18 cellular contexts compared by ENCODE assay signal in genomic region chr1:44101356-44101755, GRCh38. TPM values are rescaled to one million over a fixed set of nuclear protein-coding genes. Genes with fewer than 3 reads are reported as not detected.
A peak's percentile ranks its signal among the peaks of the same experiment; 100 is the strongest.
DNase-seq lines count a peak whose midpoint lies in the region; ATAC-seq, FAIRE-seq and TF ChIP-seq lines count a peak whose summit lies in the region.
"Had no signal": no experiment of that assay in that cellular context is flagged by ENCODE, and none has a peak within 500 bp of the region (broad histone marks: within the 10 kb centered on the region; RNA-seq: fewer than 3 reads in every experiment).

No MANE protein-coding gene starts in this region.

- intact Hi-C loops in HepG2 (cut with micrococcal nuclease; ENCODE audit: unreplicated experiment) = no loop called here
- intact Hi-C loops in right lobe of liver (cut with DNase I) = no loop called here

- no TSS peak for BruUV-seq in HepG2 (replicated peaks; lab: Mats Ljungman, UMichigan)

- H3K36me3 Mint-ChIP-seq in astrocyte (ENCODE audit: low read depth, unreplicated experiment) = peaks cover 2% of the 10 kb centered on the region
- H3K36me3 Mint-ChIP-seq: CD4-positive, CD25-positive, alpha-beta regulatory T cell had no signal

- DNase-seq in HepG2 (ENCODE audit: low spot score) = no peak
- no peak for DNase-seq in right lobe of liver
- peak; percentile 45 for DNase-seq in astrocyte (ENCODE audit: low read depth)
- DNase-seq in fibroblast of peridontal ligament (ENCODE audit: extremely low read depth) = peak; percentile 30
- no peak for DNase-seq in DMS 273 treated with DMSO at 0.1 percent for 48 hours (lab: John Stamatoyannopoulos, UW)
- DNase-seq in KG1 (lab: John Stamatoyannopoulos, UW) = no peak
- no peak for DNase-seq in NCI-H2227 treated with DMSO at 0.1 percent for 48 hours (lab: John Stamatoyannopoulos, UW)
- DNase-seq: CD4-positive, CD25-positive, alpha-beta regulatory T cell; KBM-7 had no signal

- no peak overlapping the region for H3K4me3 ChIP-seq in HepG2 (replicated peaks in 1 of 3; ENCODE audit: insufficient read depth in 1 of 3, low read depth in 2 of 3, low read length in 3 of 3)
- H3K4me3 ChIP-seq in right lobe of liver = no peak overlapping the region
- H3K4me3 ChIP-seq in astrocyte (ENCODE audit: insufficient read depth, low read depth, low read length) = no peak overlapping the region
- H3K4me3 ChIP-seq: BLaER1 treated with 17β-estradiol and CSF1 and Interleukin-3, amounts not matched to agents 10 nM and 100 nM; HAP-1 had no signal

- FAIRE-seq in HepG2 (lab: Jason Lieb, UNC) (no peak), astrocyte (lab: Jason Lieb, UNC) (no peak)
- FAIRE-seq: G401.6, GM12892, H1, HTR-8/SVneo had no signal

- POLR2A ChIA-PET in HepG2 (lab: Yijun Ruan, JAX) = no interaction called here

- H3K27ac ChIP-seq in HepG2 (ENCODE audit: extremely low read length, insufficient read depth, low read length) (no peak overlapping the region), right lobe of liver (no peak overlapping the region), astrocyte (ENCODE audit: low read depth, low read length) (no peak overlapping the region)
- H3K27ac ChIP-seq: 22Rv1; BLaER1 treated with 17β-estradiol and CSF1 and Interleukin-3, amounts not matched to agents 10 nM and 100 nM had no signal

- H3K9ac ChIP-seq in HepG2 (ENCODE audit: insufficient read depth, low read depth, low read length) (no peak overlapping the region), astrocyte (ENCODE audit: low read length) (no peak overlapping the region)
- H3K9ac ChIP-seq: BLaER1 treated with 17β-estradiol and CSF1 and Interleukin-3, amounts not matched to agents 10 nM and 100 nM had no signal

- H3K4me1 Mint-ChIP-seq in astrocyte (ENCODE audit: low read depth, unreplicated experiment) = no peaks in the 10 kb centered on the region
- H3K4me1 Mint-ChIP-seq: CD4-positive, CD25-positive, alpha-beta regulatory T cell had no signal

- CTCF ChIA-PET in HepG2 (lab: Yijun Ruan, JAX; ENCODE audit: low intra/inter-chr PET ratio, low total read pairs) = no interaction called here

- H2AFZ ChIP-seq in HepG2 (ENCODE audit: low read length) (no peak overlapping the region), astrocyte (ENCODE audit: low read depth, low read length) (no peak overlapping the region)

- no peaks in the 10 kb centered on the region for H3K4me1 ChIP-seq in HepG2 (ENCODE audit: insufficient read depth, low read length)
- no peaks in the 10 kb centered on the region for H3K4me1 ChIP-seq in right lobe of liver
- no peaks in the 10 kb centered on the region for H3K4me1 ChIP-seq in astrocyte (ENCODE audit: insufficient read depth, low read length)
- H3K4me1 ChIP-seq: BLaER1 treated with 17β-estradiol and CSF1 and Interleukin-3, amounts not matched to agents 10 nM and 100 nM; HAP-1 had no signal

- 6% methylated on average over 7 of the region's 7 CpGs for WGBS in HepG2 (ENCODE audit: low lambda C conversion rate)
- 66% methylated on average over 7 of the region's 7 CpGs for WGBS in right lobe of liver (ENCODE audit: insufficient coverage, low coverage, low lambda C conversion rate, missing lambda C conversion rate)

- H3K79me2 ChIP-seq in HepG2 (ENCODE audit: insufficient read depth, low read length) (no peaks in the 10 kb centered on the region), astrocyte (ENCODE audit: insufficient read depth, low read length) (no peaks in the 10 kb centered on the region)

- ATAC-seq in HepG2 (no peak), right lobe of liver (no peak), HG03565 (IDR thresholded peaks at IDR 0.05; ENCODE audit: unreplicated experiment) (no peak)

- no peak overlapping the region for H3K4me2 ChIP-seq in HepG2 (ENCODE audit: low read depth, low read length)
- H3K4me2 ChIP-seq in astrocyte (ENCODE audit: low read length) = no peak overlapping the region
- H3K4me2 ChIP-seq: BLaER1 treated with 17β-estradiol and CSF1 and Interleukin-3, amounts not matched to agents 10 nM and 100 nM had no signal

- no peak overlapping the region for H3K4me3 Mint-ChIP-seq in astrocyte (ENCODE audit: unreplicated experiment)
- H3K4me3 Mint-ChIP-seq: CD4-positive, CD25-positive, alpha-beta regulatory T cell had no signal

- TF ChIP-seq EP300 in HepG2 (IDR thresholded peaks at IDR 0.05; ENCODE audit: low read depth in 2 of 2, low read length in 2 of 2) = no peak
- no peak for TF ChIP-seq EP300 in HepG2 (CRISPR knock-in tag; IDR thresholded peaks at IDR 0.05; ENCODE audit: borderline replicate concordance)

- H3K27ac Mint-ChIP-seq in astrocyte (ENCODE audit: unreplicated experiment) = no peak overlapping the region
- H3K27ac Mint-ChIP-seq: CD4-positive, CD25-positive, alpha-beta regulatory T cell had no signal

- peaks cover 12% of the 10 kb centered on the region for H3K27me3 Mint-ChIP-seq in astrocyte (ENCODE audit: low read depth, unreplicated experiment)

- no peak for TF ChIP-seq CTCF in HepG2 (CRISPR knock-in tag; IDR thresholded peaks at IDR 0.05)
- no peak for TF ChIP-seq CTCF in right lobe of liver (IDR thresholded peaks at IDR 0.05)
- TF ChIP-seq CTCF in astrocyte (IDR thresholded peaks at IDR 0.05; ENCODE audit: insufficient read depth, low read depth, low read length) = no peak

- H3K36me3 ChIP-seq in HepG2 (replicated peaks in 1 of 2; ENCODE audit: control insufficient read depth in 1 of 2, insufficient read depth in 2 of 2, low read length in 2 of 2) (no peaks in the 10 kb centered on the region), right lobe of liver (no peaks in the 10 kb centered on the region), astrocyte (ENCODE audit: insufficient read depth, low read length) (no peaks in the 10 kb centered on the region)
- H3K36me3 ChIP-seq: BLaER1 treated with 17β-estradiol and CSF1 and Interleukin-3, amounts not matched to agents 10 nM and 100 nM; HAP-1 had no signal

- no peak for TF ChIP-seq RAD21 in HepG2 (CRISPR knock-in tag; IDR thresholded peaks at IDR 0.05)

- H3K9me3 Mint-ChIP-seq in astrocyte (ENCODE audit: unreplicated experiment) = peaks cover 16% of the 10 kb centered on the region

- H3K27me3 ChIP-seq in HepG2 (ENCODE audit: control insufficient read depth in 1 of 2, insufficient read depth in 2 of 2, low read length in 2 of 2) (peaks cover 1 to 13% of the 10 kb centered on the region in 2 experiments; a peak in 3 of 5 replicates), right lobe of liver (no peaks in the 10 kb centered on the region), astrocyte (ENCODE audit: insufficient read depth, low read length) (peaks cover 2% of the 10 kb centered on the region)
- H3K27me3 ChIP-seq: BLaER1 treated with 17β-estradiol and CSF1 and Interleukin-3, amounts not matched to agents 10 nM and 100 nM had no signal

- in situ Hi-C loops in HepG2 (cut with HindIII; ENCODE audit: extremely low pct_ligation_motif_present, low pct_unique_long_range_greater_than_20kb) = no loop called here

- H3K9me3 ChIP-seq in HepG2 (ENCODE audit: low read length) = no peaks in the 10 kb centered on the region
- H3K9me3 ChIP-seq in right lobe of liver = no peaks in the 10 kb centered on the region
- no peaks in the 10 kb centered on the region for H3K9me3 ChIP-seq in astrocyte (ENCODE audit: insufficient read depth, low read depth, low read length)

- TF ChIP-seq POLR2A in HepG2 (IDR thresholded peaks at IDR 0.05; ENCODE audit: insufficient read depth in 1 of 2, low read depth in 2 of 2, low read length in 2 of 2) (no peak), right lobe of liver (IDR thresholded peaks at IDR 0.05) (no peak)

- H4K20me1 ChIP-seq in HepG2 (ENCODE audit: insufficient read depth, low read length) (no peaks in the 10 kb centered on the region), astrocyte (ENCODE audit: insufficient read depth, low read length) (no peaks in the 10 kb centered on the region)
- H4K20me1 ChIP-seq: BLaER1 treated with 17β-estradiol and CSF1 and Interleukin-3, amounts not matched to agents 10 nM and 100 nM had no signal

RNA-seq across cellular contexts. Expression of gene KLF17, which starts 17.3 kb away (rescaled TPM):
- total RNA-seq in HepG2 (2016; rRNA removed; fragmentation: Illumina TruSeq; extraction: Trizol) (not detected in 2 replicates), right lobe of liver (not detected), astrocyte (0.09 TPM in 1 of 2 replicates, not detected in the other)
- not detected in 2 replicates for total RNA-seq in HepG2 (2016; cell fraction: cytosol; rRNA removed; fragmentation: Illumina TruSeq; extraction: Trizol; ENCODE audit: low read depth)
- not detected in 2 replicates for total RNA-seq in HepG2 (2016; cell fraction: insoluble cytoplasmic fraction; rRNA removed; fragmentation: Illumina TruSeq; extraction: Trizol)
- total RNA-seq in HepG2 (2016; cell fraction: membrane; rRNA removed; fragmentation: Illumina TruSeq; extraction: Trizol) = not detected in 2 replicates
- not detected in 2 replicates for total RNA-seq in HepG2 (2016; cell fraction: nucleus; rRNA removed; fragmentation: Illumina TruSeq; extraction: Trizol)
- not detected in 2 replicates for polyA plus RNA-seq in HepG2 (2011; rRNA removed)
- polyA plus RNA-seq in HepG2 (2011; cell fraction: cytosol; rRNA removed) = not detected in 2 replicates
- polyA plus RNA-seq in HepG2 (2011; cell fraction: nucleus; rRNA removed) = not detected in 2 replicates
- polyA plus RNA-seq in HepG2 (2012) = not detected in 2 replicates
- not detected in 2 replicates for polyA plus RNA-seq in HepG2 (2016; cell fraction: cytosol; fragmentation: Illumina TruSeq; extraction: Trizol; ENCODE audit: low read depth)
- polyA plus RNA-seq in HepG2 (2016; cell fraction: insoluble cytoplasmic fraction; fragmentation: Illumina TruSeq; extraction: Trizol; ENCODE audit: low read depth) = not detected in 2 replicates
- not detected in 2 replicates for polyA plus RNA-seq in HepG2 (2016; cell fraction: membrane; fragmentation: Illumina TruSeq; extraction: Trizol; ENCODE audit: low read depth)
- polyA plus RNA-seq in HepG2 (2016; cell fraction: nucleus; fragmentation: Illumina TruSeq; extraction: Trizol; ENCODE audit: insufficient read depth, low read depth) = not detected in 2 replicates
- polyA minus RNA-seq in HepG2 (2011; rRNA and poly(A)+ RNA removed; ENCODE audit: low replicate concordance) = 0.96 TPM in 1 of 2 replicates, not detected in the other
- not detected in 2 replicates for polyA minus RNA-seq in HepG2 (2011; cell fraction: cytosol; rRNA and poly(A)+ RNA removed)
- polyA minus RNA-seq in HepG2 (2011; cell fraction: nucleus; rRNA and poly(A)+ RNA removed) = not detected in 2 replicates
- total RNA-seq: CD4-positive, CD25-positive, alpha-beta regulatory T cell; Daoy; H1 had no signal
- polyA plus RNA-seq: CD4-positive, CD25-positive, alpha-beta regulatory T cell; H1 had no signal

RNA-seq across cellular contexts. Expression of gene KLF18, which starts 40.1 kb away (rescaled TPM):
- total RNA-seq in HepG2 (2016; rRNA removed; fragmentation: Illumina TruSeq; extraction: Trizol) (not detected in 2 replicates), right lobe of liver (not detected), astrocyte (not detected in 2 replicates)
- not detected in 2 replicates for total RNA-seq in HepG2 (2016; cell fraction: cytosol; rRNA removed; fragmentation: Illumina TruSeq; extraction: Trizol; ENCODE audit: low read depth)
- total RNA-seq in HepG2 (2016; cell fraction: insoluble cytoplasmic fraction; rRNA removed; fragmentation: Illumina TruSeq; extraction: Trizol) = not detected in 2 replicates
- total RNA-seq in HepG2 (2016; cell fraction: membrane; rRNA removed; fragmentation: Illumina TruSeq; extraction: Trizol) = not detected in 2 replicates
- not detected in 2 replicates for total RNA-seq in HepG2 (2016; cell fraction: nucleus; rRNA removed; fragmentation: Illumina TruSeq; extraction: Trizol)
- not detected in 2 replicates for polyA plus RNA-seq in HepG2 (2011; rRNA removed)
- polyA plus RNA-seq in HepG2 (2011; cell fraction: cytosol; rRNA removed) = not detected in 2 replicates
- not detected in 2 replicates for polyA plus RNA-seq in HepG2 (2011; cell fraction: nucleus; rRNA removed)
- not detected in 2 replicates for polyA plus RNA-seq in HepG2 (2012)
- polyA plus RNA-seq in HepG2 (2016; cell fraction: cytosol; fragmentation: Illumina TruSeq; extraction: Trizol; ENCODE audit: low read depth) = not detected in 2 replicates
- not detected in 2 replicates for polyA plus RNA-seq in HepG2 (2016; cell fraction: insoluble cytoplasmic fraction; fragmentation: Illumina TruSeq; extraction: Trizol; ENCODE audit: low read depth)
- polyA plus RNA-seq in HepG2 (2016; cell fraction: membrane; fragmentation: Illumina TruSeq; extraction: Trizol; ENCODE audit: low read depth) = not detected in 2 replicates
- not detected in 2 replicates for polyA plus RNA-seq in HepG2 (2016; cell fraction: nucleus; fragmentation: Illumina TruSeq; extraction: Trizol; ENCODE audit: insufficient read depth, low read depth)
- polyA minus RNA-seq in HepG2 (2011; rRNA and poly(A)+ RNA removed; ENCODE audit: low replicate concordance) = 0.19 TPM in 1 of 2 replicates, not detected in the other
- not detected in 2 replicates for polyA minus RNA-seq in HepG2 (2011; cell fraction: cytosol; rRNA and poly(A)+ RNA removed)
- polyA minus RNA-seq in HepG2 (2011; cell fraction: nucleus; rRNA and poly(A)+ RNA removed) = not detected in 2 replicates
- total RNA-seq: CD4-positive, CD25-positive, alpha-beta regulatory T cell; Daoy had no signal
- polyA plus RNA-seq: CD4-positive, CD25-positive, alpha-beta regulatory T cell had no signal

Comparison
In these comparisons a context has a peak if more than half of its experiments do, and no peak if none do; other contexts are left out.
1. DNase-seq: peak in astrocyte (single experiment) and fibroblast of peridontal ligament (single experiment); none in HepG2 (single experiment), right lobe of liver (0 of 3), DMS 273 treated with DMSO at 0.1 percent for 48 hours (single experiment), KG1 (single experiment) and NCI-H2227 treated with DMSO at 0.1 percent for 48 hours (single experiment).